Comparison of ENCODE assay signal across 7 cellular contexts in genomic region chr4:88600129-88600849, GRCh38. TPM values are rescaled to one million over a fixed set of nuclear protein-coding genes. Genes with fewer than 3 reads are reported as not detected.
DNase-seq lines count a peak whose midpoint lies in the region; ATAC-seq and TF ChIP-seq lines count a peak whose summit lies in the region.

No MANE protein-coding gene starts in this region.

- CTCF ChIA-PET in T-cell (lab: Charles Lee) = interaction anchor here (0.5 to 2.2 kb wide), 4 partner anchors 13 to 73 kb away, joined by 3 to 8 read pairs (median 4); no protein-coding TSS in a partner anchor
- CTCF ChIA-PET in activated CD4-positive, alpha-beta T cell treated with anti-CD3 and anti-CD28 coated beads for 36 hours (lab: Charles Lee) = interaction anchor here (1.0 to 1.2 kb wide), 3 partner anchors 11 to 74 kb away, joined by 3 to 4 read pairs (median 3); no protein-coding TSS in a partner anchor

- H3K27me3 ChIP-seq in skeletal muscle satellite cell (ENCODE audit: control insufficient read depth, insufficient read depth, low read length) (no peaks in the 10 kb centered on the region), aorta (ENCODE audit: control insufficient read depth in 1 of 2, insufficient read depth in 2 of 2, low read length in 1 of 2) (no peaks in the 10 kb centered on the region)

- H3K4me1 ChIP-seq in skeletal muscle satellite cell (ENCODE audit: control insufficient read depth, insufficient read depth, low read length) (peaks cover 38% of the 10 kb centered on the region), aorta (ENCODE audit: control insufficient read depth in 1 of 2, insufficient read depth in 2 of 2, low read length in 2 of 2) (peaks cover 0 to 4% of the 10 kb centered on the region in 2 donors)

- TF ChIP-seq CTCF in fibroblast of villous mesenchyme (IDR thresholded peaks at IDR 0.05; ENCODE audit: insufficient read depth, low read depth, low read length) = no peak

- WGBS in aorta, 2 donors = 80% methylated on average over 2 of the region's 2 CpGs

- no peaks in the 10 kb centered on the region for H3K27me3 Mint-ChIP-seq in T-cell
- H3K27me3 Mint-ChIP-seq in activated CD4-positive, alpha-beta T cell treated with anti-CD3 and anti-CD28 coated beads for 36 hours = no peaks in the 10 kb centered on the region

- intact Hi-C loops in aorta (cut with DNase I) = no loop called here
- intact Hi-C loops in activated CD4-positive, alpha-beta T cell treated with anti-CD3 and anti-CD28 coated beads for 36 hours (cut with DNase I, micrococcal nuclease) = no loop called here

- H3K36me3 ChIP-seq in skeletal muscle satellite cell (ENCODE audit: insufficient read depth, low read length) (peaks cover 21% of the 10 kb centered on the region), aorta (ENCODE audit: control insufficient read depth in 1 of 2, insufficient read depth in 2 of 2, low read length in 1 of 2) (no peaks in the 10 kb centered on the region)

- peaks cover 0 to 5% (median 0%) of the 10 kb centered on the region in 3 donors for H3K9me3 Mint-ChIP-seq in T-cell
- H3K9me3 Mint-ChIP-seq in activated CD4-positive, alpha-beta T cell treated with anti-CD3 and anti-CD28 coated beads for 36 hours (ENCODE audit: low read depth) = peaks cover 6% of the 10 kb centered on the region

- no peaks in the 10 kb centered on the region for H3K9me3 ChIP-seq in skeletal muscle satellite cell (replicated peaks; ENCODE audit: low read length)
- no peaks in the 10 kb centered on the region for H3K9me3 ChIP-seq in aorta (ENCODE audit: control insufficient read depth, low read length)

- peak in 1 of 4 experiments; percentile 57 for ATAC-seq in T-cell (replicated peaks in 1 of 4)
- ATAC-seq in aorta (ENCODE audit: low FRiP score) = no peak
- no peak for ATAC-seq in activated CD4-positive, alpha-beta T cell treated with anti-CD3 and anti-CD28 coated beads for 36 hours

- H3K4me3 ChIP-seq in fibroblast of villous mesenchyme (ENCODE audit: low read depth, low read length) = peak overlapping the region; percentile 0
- peak overlapping the region; percentile 55 for H3K4me3 ChIP-seq in skeletal muscle satellite cell (ENCODE audit: low read length)
- H3K4me3 ChIP-seq in aorta (ENCODE audit: low read length in 2 of 2) = peak overlapping the region in 1 of 2 donors; percentile 18

- peak overlapping the region in 1 of 2 donors; percentile 49 for H3K27ac Mint-ChIP-seq in T-cell
- H3K27ac Mint-ChIP-seq in activated CD4-positive, alpha-beta T cell treated with anti-CD3 and anti-CD28 coated beads for 36 hours = no peak overlapping the region

- H3K9ac ChIP-seq in skeletal muscle satellite cell (ENCODE audit: low read depth, low read length) = peak overlapping the region; percentile 79

- H3K4me1 Mint-ChIP-seq in T-cell = peaks cover 64 to 81% (median 80%) of the 10 kb centered on the region in 3 donors
- peaks cover 68% of the 10 kb centered on the region for H3K4me1 Mint-ChIP-seq in activated CD4-positive, alpha-beta T cell treated with anti-CD3 and anti-CD28 coated beads for 36 hours

- H3K36me3 Mint-ChIP-seq in T-cell = peaks cover 61% of the 10 kb centered on the region
- H3K36me3 Mint-ChIP-seq in activated CD4-positive, alpha-beta T cell treated with anti-CD3 and anti-CD28 coated beads for 36 hours (ENCODE audit: low read depth) = peaks cover 48% of the 10 kb centered on the region

- H3K27ac ChIP-seq in aorta (ENCODE audit: low read depth in 1 of 2, low read length in 2 of 2) = no peak overlapping the region

- H3K4me3 Mint-ChIP-seq in T-cell = peak overlapping the region; percentile 25 to 66 (median 49)
- no peak overlapping the region for H3K4me3 Mint-ChIP-seq in activated CD4-positive, alpha-beta T cell treated with anti-CD3 and anti-CD28 coated beads for 36 hours

- POLR2A ChIA-PET in T-cell (lab: Charles Lee) = interaction anchor here in 1 of 2 donors (5.1 kb wide), 1 partner anchor 14 kb away, joined by 36 read pairs; no protein-coding TSS in a partner anchor
- POLR2A ChIA-PET in activated CD4-positive, alpha-beta T cell treated with anti-CD3 and anti-CD28 coated beads for 36 hours (lab: Charles Lee) = no interaction called here

- H3K4me2 ChIP-seq in skeletal muscle satellite cell (ENCODE audit: low read length) = peak overlapping the region; percentile 82

- DNase-seq in H4 (ENCODE audit: low spot score) (peak; percentile 90), T-cell (no peak), fibroblast of villous mesenchyme (ENCODE audit: low read depth) (peak; percentile 97), aorta (no peak), SK-N-DZ (ENCODE audit: low spot score) (no peak)
- DNase-seq in activated CD4-positive, alpha-beta T cell treated with anti-CD3 and anti-CD28 coated beads for 36 hours = no peak

RNA-seq across cellular contexts. Expression of gene HERC3, which starts 8.0 kb away (rescaled TPM):
- 6.1 and 11.0 TPM in 2 replicates for total RNA-seq in H4 (2014; rRNA removed; shearing (Covaris generic))
- 10 to 100 TPM; 68.4 to 91.5 (median 73.6) TPM for total RNA-seq in T-cell
- total RNA-seq in fibroblast of villous mesenchyme = 22.2 and 28.5 TPM in 2 replicates
- 16.0 and 23.4 TPM in 2 replicates for total RNA-seq in skeletal muscle satellite cell (2012; rRNA removed)
- total RNA-seq in aorta = 10 to 100 TPM; 34.4 to 46.2 TPM
- polyA plus RNA-seq in aorta = 1 to 10 TPM; 5.5 to 9.0 TPM
- 10 to 100 TPM; 26.2 to 41.8 TPM for total RNA-seq in activated CD4-positive, alpha-beta T cell treated with anti-CD3 and anti-CD28 coated beads for 36 hours
- polyA plus RNA-seq in SK-N-DZ (2014; cell fraction: cytosol; rRNA removed) = 2.8 and 3.6 TPM in 2 replicates
- 5.7 and 11.0 TPM in 2 replicates for polyA plus RNA-seq in SK-N-DZ (2014; cell fraction: nucleus; rRNA removed)

Comparison
In these comparisons a context has a peak if more than half of its experiments do, and no peak if none do; other contexts are left out.
1. DNase-seq: peak in H4 (single experiment) and fibroblast of villous mesenchyme (single experiment); none in T-cell (0 of 34), aorta (0 of 2), activated CD4-positive, alpha-beta T cell treated with anti-CD3 and anti-CD28 coated beads for 36 hours (single experiment) and SK-N-DZ (single experiment).